ENCODE assay signal across 10 cellular contexts in genomic region chr13:46595136-46595917, GRCh38. TPM values are rescaled to one million over a fixed set of nuclear protein-coding genes. Genes with fewer than 3 reads are reported as not detected.
DNase-seq lines count a peak whose midpoint lies in the region; ATAC-seq and TF ChIP-seq lines count a peak whose summit lies in the region.
"Had no signal": no experiment of that assay in that cellular context is flagged by ENCODE, and none has a peak within 500 bp of the region (broad histone marks: within the 10 kb centered on the region; RNA-seq: fewer than 3 reads in every experiment).

No MANE protein-coding gene starts in this region.

- no peaks in the 10 kb centered on the region for H3K27me3 ChIP-seq in SU-DHL-6 (ENCODE audit: low read length)

- H3K9me3 Mint-ChIP-seq in activated T-cell treated with anti-CD3 and anti-CD28 coated beads, Interleukin-2, amount 50 U/mL, for 72 hours, result no peaks in the 10 kb centered on the region

- no peaks in the 10 kb centered on the region for H3K36me3 ChIP-seq in SU-DHL-6 (ENCODE audit: low read length)

- no peak for TF ChIP-seq CTCF in SU-DHL-6 (IDR thresholded peaks at IDR 0.05; ENCODE audit: insufficient read depth, low read length, poor library complexity, severe bottlenecking)

- H3K27ac ChIP-seq in SU-DHL-6 (ENCODE audit: low read depth, low read length), result peak overlapping the region; percentile 94

- no peaks in the 10 kb centered on the region for H3K36me3 Mint-ChIP-seq in activated T-cell treated with anti-CD3 and anti-CD28 coated beads, Interleukin-2, amount 50 U/mL, for 72 hours (ENCODE audit: insufficient read depth in 2 of 2)

- H3K9me2 ChIP-seq in SU-DHL-6 (replicated peaks; ENCODE audit: insufficient read depth, low read length), result no peaks in the 10 kb centered on the region

- peak overlapping the region; percentile 18 for H3K4me3 ChIP-seq in SU-DHL-6 (ENCODE audit: insufficient read depth, low read length, poor library complexity, severe bottlenecking)

- DNase-seq in AG20443 (ENCODE audit: low spot score) (peak; percentile 37), left colon (no peak), NCI-H345 (lab: John Stamatoyannopoulos, UW) (no peak), NCI-H526 treated with DMSO at 0.1 percent for 48 hours (lab: John Stamatoyannopoulos, UW) (no peak)
- DNase-seq in activated T-cell treated with anti-CD3 and anti-CD28 coated beads, Interleukin-2, amount 50 U/mL, for 72 hours, result no peak
- DNase-seq: NCI-H2029 treated with DMSO at 0.1 percent for 48 hours; stimulated activated CD4-positive, alpha-beta T cell treated with anti-CD3 and anti-CD28 coated beads, Interleukin-2, amount 100 ng/mL, for 24 hours had no signal

- H2AFZ ChIP-seq in SU-DHL-6 (ENCODE audit: low read depth, low read length, severe bottlenecking), result no peak overlapping the region

- no peak overlapping the region for H3K27ac Mint-ChIP-seq in activated T-cell treated with anti-CD3 and anti-CD28 coated beads, Interleukin-2, amount 50 U/mL, for 72 hours

- H3K4me2 ChIP-seq in SU-DHL-6 (ENCODE audit: low read depth, low read length, poor library complexity, severe bottlenecking), result peak overlapping the region; percentile 80

- peaks cover 61% of the 10 kb centered on the region for H3F3A ChIP-seq in SU-DHL-6 (ENCODE audit: insufficient read depth)

- H4K20me1 ChIP-seq in SU-DHL-6 (ENCODE audit: low read depth, low read length), result peaks cover 12% of the 10 kb centered on the region; the same call in 1 of the 2 replicates

- H3K79me2 ChIP-seq in SU-DHL-6 (ENCODE audit: insufficient read depth, low read length), result peaks cover 77% of the 10 kb centered on the region

- H3K9ac ChIP-seq in SU-DHL-6 (ENCODE audit: low read length), result peak overlapping the region; percentile 54

- ATAC-seq in GM21786 (IDR thresholded peaks at IDR 0.05; ENCODE audit: unreplicated experiment) (peak; percentile 49), left colon (peak; percentile 32), HG02884 (IDR thresholded peaks at IDR 0.05; ENCODE audit: unreplicated experiment) (no peak)
- no peak for ATAC-seq in activated T-cell treated with anti-CD3 and anti-CD28 coated beads, Interleukin-2, amount 50 U/mL, for 72 hours (replicated peaks in 1 of 2)

- H3K4me3 Mint-ChIP-seq in activated T-cell treated with anti-CD3 and anti-CD28 coated beads, Interleukin-2, amount 50 U/mL, for 72 hours, result peak overlapping the region in 1 of 2 donors; percentile 6

- peaks cover 82% of the 10 kb centered on the region for H3K4me1 Mint-ChIP-seq in activated T-cell treated with anti-CD3 and anti-CD28 coated beads, Interleukin-2, amount 50 U/mL, for 72 hours (ENCODE audit: low read depth)

- H3K9me3 ChIP-seq in SU-DHL-6 (ENCODE audit: insufficient read depth, low read length), result no peaks in the 10 kb centered on the region

- intact Hi-C loops in left colon (cut with DNase I, micrococcal nuclease), result no loop called here

- H3K27me3 Mint-ChIP-seq in activated T-cell treated with anti-CD3 and anti-CD28 coated beads, Interleukin-2, amount 50 U/mL, for 72 hours (ENCODE audit: low read depth), result peaks cover 7% of the 10 kb centered on the region

RNA-seq across cellular contexts. Expression of gene LRCH1, which starts 42.4 kb away (rescaled TPM):
- total RNA-seq in left colon, result 10 to 100 TPM; 13.9 to 17.9 TPM
- total RNA-seq in activated T-cell treated with anti-CD3 and anti-CD28 coated beads, Interleukin-2, amount 50 U/mL, for 72 hours, result 10 to 100 TPM; 18.4 to 21.5 TPM

Comparison
In these comparisons a context has a peak if more than half of its experiments do, and no peak if none do; other contexts are left out.
1. ATAC-seq: peak in GM21786 (single experiment) and left colon (single experiment); none in HG02884 (single experiment) and activated T-cell treated with anti-CD3 and anti-CD28 coated beads, Interleukin-2, amount 50 U/mL, for 72 hours (0 of 2).